In the genomic region with DNA sequence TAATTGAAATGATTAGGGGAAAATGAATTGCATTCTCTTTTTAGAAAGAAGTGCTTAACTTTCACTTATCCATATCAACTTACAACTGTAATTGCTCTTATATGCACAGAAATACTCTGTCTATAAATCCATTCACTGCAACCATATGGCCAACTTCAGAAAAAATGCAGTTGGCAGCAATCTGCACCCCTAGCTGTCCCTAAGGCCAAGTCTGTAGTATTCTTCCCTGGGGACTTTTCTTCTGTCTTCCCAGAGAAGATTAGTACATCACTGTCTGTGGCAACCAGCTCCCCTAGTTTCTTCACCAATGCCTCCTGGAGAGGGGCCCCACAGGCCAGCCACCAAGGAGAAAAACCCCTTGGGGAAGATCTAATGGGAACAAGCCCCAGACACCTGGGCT, we compare ENCODE assay signal across 14 cellular contexts.
"Had no signal": no experiment of that assay in that cellular context is flagged by ENCODE, and none has a peak within 500 bp of the region (broad histone marks: within the 10 kb centered on the region; RNA-seq: fewer than 3 reads in every experiment).

No MANE protein-coding gene starts in this region.

- DNase-seq: activated CD4-positive, alpha-beta T cell treated with anti-CD3 and anti-CD28 coated beads, Interleukin-2, amount 10 ng/mL, durations not matched to agents 24 days and 14 days; activated CD8-positive, alpha-beta T cell treated with anti-CD3 and anti-CD28 coated beads for 36 hours; activated naive CD4-positive, alpha-beta T cell treated with anti-CD3 and anti-CD28 coated beads for 36 hours; activated T-cell treated with anti-CD3 and anti-CD28 coated beads, Interleukin-2, amount 50 U/mL, for 24 hours; body of pancreas; dorsolateral prefrontal cortex; foreskin keratinocyte; left lung; mammary epithelial cell; stimulated activated CD4-positive, alpha-beta T cell treated with anti-CD3 and anti-CD28 coated beads, Interleukin-12 subunit alpha, Interleukin-12 subunit beta, amount 100 ng/mL, for 4 hours; stimulated activated CD4-positive, alpha-beta T cell treated with anti-CD3 and anti-CD28 coated beads, Interleukin-1b, Interleukin-23, amount 100 ng/mL, for 48 hours; stimulated activated naive CD8-positive, alpha-beta T cell treated with anti-CD3 and anti-CD28 coated beads, Interleukin-15, amount 100 ng/mL, for 72 hours; upper lobe of left lung had no signal

- H3K27me3 Mint-ChIP-seq: activated CD4-positive, alpha-beta T cell treated with anti-CD3 and anti-CD28 coated beads, Interleukin-2, amount 10 ng/mL, durations not matched to agents 24 days and 14 days; activated CD8-positive, alpha-beta T cell treated with anti-CD3 and anti-CD28 coated beads for 36 hours; activated T-cell treated with anti-CD3 and anti-CD28 coated beads, Interleukin-2, amount 50 U/mL, for 24 hours; progenitor cell of endocrine pancreas; stimulated activated naive CD8-positive, alpha-beta T cell treated with anti-CD3 and anti-CD28 coated beads, Interleukin-15, amount 100 ng/mL, for 72 hours had no signal

- H3K4me1 Mint-ChIP-seq: activated CD4-positive, alpha-beta T cell treated with anti-CD3 and anti-CD28 coated beads, Interleukin-2, amount 10 ng/mL, durations not matched to agents 24 days and 14 days; stimulated activated naive CD8-positive, alpha-beta T cell treated with anti-CD3 and anti-CD28 coated beads, Interleukin-15, amount 100 ng/mL, for 72 hours had no signal

- H3K9me3 Mint-ChIP-seq: activated CD4-positive, alpha-beta T cell treated with anti-CD3 and anti-CD28 coated beads, Interleukin-2, amount 10 ng/mL, durations not matched to agents 24 days and 14 days; activated CD8-positive, alpha-beta T cell treated with anti-CD3 and anti-CD28 coated beads for 36 hours; activated naive CD4-positive, alpha-beta T cell treated with anti-CD3 and anti-CD28 coated beads for 36 hours; activated T-cell treated with anti-CD3 and anti-CD28 coated beads, Interleukin-2, amount 50 U/mL, for 24 hours; stimulated activated naive CD8-positive, alpha-beta T cell treated with anti-CD3 and anti-CD28 coated beads, Interleukin-15, amount 100 ng/mL, for 72 hours had no signal

- H3K4me3 Mint-ChIP-seq: activated CD4-positive, alpha-beta T cell treated with anti-CD3 and anti-CD28 coated beads, Interleukin-2, amount 10 ng/mL, durations not matched to agents 24 days and 14 days; activated CD8-positive, alpha-beta T cell treated with anti-CD3 and anti-CD28 coated beads for 36 hours; activated naive CD4-positive, alpha-beta T cell treated with anti-CD3 and anti-CD28 coated beads for 36 hours; activated T-cell treated with anti-CD3 and anti-CD28 coated beads, Interleukin-2, amount 50 U/mL, for 24 hours; stimulated activated naive CD8-positive, alpha-beta T cell treated with anti-CD3 and anti-CD28 coated beads, Interleukin-15, amount 100 ng/mL, for 72 hours had no signal

- H3K27ac Mint-ChIP-seq: activated CD4-positive, alpha-beta T cell treated with anti-CD3 and anti-CD28 coated beads, Interleukin-2, amount 10 ng/mL, durations not matched to agents 24 days and 14 days; activated CD8-positive, alpha-beta T cell treated with anti-CD3 and anti-CD28 coated beads for 36 hours; activated naive CD4-positive, alpha-beta T cell treated with anti-CD3 and anti-CD28 coated beads for 36 hours; activated T-cell treated with anti-CD3 and anti-CD28 coated beads, Interleukin-2, amount 50 U/mL, for 24 hours; progenitor cell of endocrine pancreas; stimulated activated naive CD8-positive, alpha-beta T cell treated with anti-CD3 and anti-CD28 coated beads, Interleukin-15, amount 100 ng/mL, for 72 hours had no signal
